Comparison of ENCODE assay signal across 8 cellular contexts in the genomic region with DNA sequence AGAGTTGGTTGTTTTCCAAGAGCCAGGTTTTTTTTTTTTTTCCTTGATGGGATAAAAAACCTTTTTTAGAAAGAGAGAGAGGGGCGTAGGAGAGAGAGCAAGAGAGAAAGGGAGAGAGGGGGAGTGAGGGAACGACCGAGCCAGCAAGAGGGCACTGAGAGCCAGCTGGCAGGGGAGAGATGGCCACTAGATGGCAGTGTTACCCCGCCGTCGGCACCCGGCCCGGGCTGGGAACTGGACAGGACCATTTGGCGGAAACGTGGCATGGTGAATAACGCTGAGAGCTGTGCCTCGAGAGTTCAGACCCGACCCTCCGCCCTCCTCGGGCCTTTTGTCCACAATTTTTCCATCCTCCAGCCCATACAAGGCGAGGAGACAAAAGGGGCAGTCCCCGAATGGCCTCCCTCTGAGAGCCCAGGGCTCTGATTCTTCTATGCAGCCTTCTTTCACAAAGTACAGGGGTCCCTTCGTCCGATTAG.
DNase-seq lines count a peak whose midpoint lies in the region; ATAC-seq and TF ChIP-seq lines count a peak whose summit lies in the region.

No MANE protein-coding gene starts in this region.

- H3K27ac Mint-ChIP-seq in activated CD4-positive, alpha-beta T cell treated with anti-CD3 and anti-CD28 coated beads, Interleukin-2, amount 10 ng/mL, durations not matched to agents 7 days and 5 days = no peak overlapping the region

- peak; percentile 45 for DNase-seq in GM19240 (ENCODE audit: insufficient read length, low spot score)
- DNase-seq in NCI-H510A (lab: John Stamatoyannopoulos, UW) = peak; percentile 44
- DNase-seq in activated CD4-positive, alpha-beta T cell treated with anti-CD3 and anti-CD28 coated beads, Interleukin-2, amount 10 ng/mL, durations not matched to agents 7 days and 5 days = peak; percentile 69
- DNase-seq in dermis blood vessel endothelial cell = peak; percentile 86
- DNase-seq in stimulated activated CD4-positive, alpha-beta T cell treated with anti-CD3 and anti-CD28 coated beads, Interleukin-4, amount 100 ng/mL, for 4 hours = peak; percentile 58 to 75

- POLR2A ChIA-PET in activated CD4-positive, alpha-beta T cell treated with anti-CD3 and anti-CD28 coated beads, Interleukin-2, amount 10 ng/mL, durations not matched to agents 7 days and 5 days (lab: Charles Lee) = no interaction called here

- H3K4me3 Mint-ChIP-seq in activated CD4-positive, alpha-beta T cell treated with anti-CD3 and anti-CD28 coated beads, Interleukin-2, amount 10 ng/mL, durations not matched to agents 7 days and 5 days = no peak overlapping the region

- CTCF ChIA-PET in activated CD4-positive, alpha-beta T cell treated with anti-CD3 and anti-CD28 coated beads, Interleukin-2, amount 10 ng/mL, durations not matched to agents 7 days and 5 days (lab: Charles Lee) = interaction anchor here (1.1 to 1.4 kb wide), 2 partner anchors 13 to 688 kb away, joined by 3 read pairs; no protein-coding TSS in a partner anchor

- no peaks in the 10 kb centered on the region for H4K20me1 ChIP-seq in BLaER1 treated with 17β-estradiol and CSF1 and Interleukin-3, amounts not matched to agents 10 nM and 100 nM

- TF ChIP-seq RAD21 in liver (IDR thresholded peaks at IDR 0.05) = peak; percentile 92 to 95

- H3K4me2 ChIP-seq in BLaER1 treated with 17β-estradiol and CSF1 and Interleukin-3, amounts not matched to agents 10 nM and 100 nM = peak overlapping the region; percentile 70 to 92 (median 85)

- peak overlapping the region in 10 of 11 experiments; percentile 4 to 76 (median 66); a peak in 17 of 22 replicates for H3K9ac ChIP-seq in BLaER1 treated with 17β-estradiol and CSF1 and Interleukin-3, amounts not matched to agents 10 nM and 100 nM
- peak overlapping the region in 1 of 2 donors; percentile 49 for H3K9ac ChIP-seq in liver (ENCODE audit: low read depth in 1 of 2, low read length in 2 of 2)

- peak; percentile 97 for ATAC-seq in HG03439 (IDR thresholded peaks at IDR 0.05; ENCODE audit: unreplicated experiment)

- H3K27me3 ChIP-seq in BLaER1 treated with 17β-estradiol and CSF1 and Interleukin-3, amounts not matched to agents 10 nM and 100 nM = no peaks in the 10 kb centered on the region
- no peaks in the 10 kb centered on the region for H3K27me3 ChIP-seq in liver (ENCODE audit: control insufficient read depth in 4 of 4, insufficient read depth in 4 of 4, low read length in 3 of 4)

- H3K4me1 ChIP-seq in BLaER1 treated with 17β-estradiol and CSF1 and Interleukin-3, amounts not matched to agents 10 nM and 100 nM = peaks cover 6 to 37% (median 25%) of the 10 kb centered on the region in 10 experiments; a peak in 19 of 20 replicates
- H3K4me1 ChIP-seq in liver (ENCODE audit: control insufficient read depth in 4 of 4, insufficient read depth in 4 of 4, low read length in 3 of 4) = peaks cover 1 to 14% (median 10%) of the 10 kb centered on the region in 4 donors

- peak overlapping the region; percentile 34 to 66 (median 52) for H3K4me3 ChIP-seq in BLaER1 treated with 17β-estradiol and CSF1 and Interleukin-3, amounts not matched to agents 10 nM and 100 nM
- H3K4me3 ChIP-seq in liver (ENCODE audit: low read depth in 1 of 3, low read length in 3 of 3) = peak overlapping the region in 1 of 3 donors; percentile 18

- peak; percentile 88 for TF ChIP-seq CTCF in liver (IDR thresholded peaks at IDR 0.05; ENCODE audit: low read depth, low read length, missing input control)

- no peaks in the 10 kb centered on the region for H3K9me3 Mint-ChIP-seq in activated CD4-positive, alpha-beta T cell treated with anti-CD3 and anti-CD28 coated beads, Interleukin-2, amount 10 ng/mL, durations not matched to agents 7 days and 5 days

- WGBS in liver = 3% methylated on average over 19 of the region's 19 CpGs

- peaks cover 13% of the 10 kb centered on the region for H3K27me3 Mint-ChIP-seq in activated CD4-positive, alpha-beta T cell treated with anti-CD3 and anti-CD28 coated beads, Interleukin-2, amount 10 ng/mL, durations not matched to agents 7 days and 5 days

- no peaks in the 10 kb centered on the region for H3K36me3 Mint-ChIP-seq in activated CD4-positive, alpha-beta T cell treated with anti-CD3 and anti-CD28 coated beads, Interleukin-2, amount 10 ng/mL, durations not matched to agents 7 days and 5 days (ENCODE audit: low read depth)

- H3K9me3 ChIP-seq in BLaER1 treated with 17β-estradiol and CSF1 and Interleukin-3, amounts not matched to agents 10 nM and 100 nM (replicated peaks in 1 of 11) = no peaks in the 10 kb centered on the region
- H3K9me3 ChIP-seq in liver (ENCODE audit: control insufficient read depth in 4 of 4, low read length in 3 of 4) = no peaks in the 10 kb centered on the region

- H3K27ac ChIP-seq in BLaER1 treated with 17β-estradiol and CSF1 and Interleukin-3, amounts not matched to agents 10 nM and 100 nM = peak overlapping the region in 8 of 11 experiments; percentile 17 to 53 (median 46); a peak in 10 of 22 replicates
- H3K27ac ChIP-seq in liver (ENCODE audit: low read depth in 1 of 2, low read length in 2 of 2) = no peak overlapping the region

- H3K4me1 Mint-ChIP-seq in activated CD4-positive, alpha-beta T cell treated with anti-CD3 and anti-CD28 coated beads, Interleukin-2, amount 10 ng/mL, durations not matched to agents 7 days and 5 days = peaks cover 2% of the 10 kb centered on the region

- H3K36me3 ChIP-seq in BLaER1 treated with 17β-estradiol and CSF1 and Interleukin-3, amounts not matched to agents 10 nM and 100 nM = no peaks in the 10 kb centered on the region
- no peaks in the 10 kb centered on the region for H3K36me3 ChIP-seq in liver (ENCODE audit: control insufficient read depth in 4 of 4, insufficient read depth in 3 of 4, low read depth in 1 of 4, low read length in 3 of 4)

TF ChIP-seq in liver, 16 proteins besides CTCF, POLR2A, EP300 and RAD21:
- TF ChIP-seq, protein P1, sequence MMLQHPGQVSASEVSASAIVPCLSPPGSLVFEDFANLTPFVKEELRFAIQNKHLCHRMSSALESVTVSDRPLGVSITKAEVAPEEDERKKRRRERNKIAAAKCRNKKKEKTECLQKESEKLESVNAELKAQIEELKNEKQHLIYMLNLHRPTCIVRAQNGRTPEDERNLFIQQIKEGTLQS (IDR thresholded peaks at IDR 0.05) = no peak
- no peak for TF ChIP-seq GABPA (IDR thresholded peaks at IDR 0.05 in 1 of 2, conservative IDR thresholded peaks at IDR 0.05 in 1 of 2)
- no peak for TF ChIP-seq EGR1 (IDR thresholded peaks at IDR 0.05; ENCODE audit: low read depth in 2 of 2)
- no peak for TF ChIP-seq RXRA (IDR thresholded peaks at IDR 0.05)
- TF ChIP-seq, protein P2, sequence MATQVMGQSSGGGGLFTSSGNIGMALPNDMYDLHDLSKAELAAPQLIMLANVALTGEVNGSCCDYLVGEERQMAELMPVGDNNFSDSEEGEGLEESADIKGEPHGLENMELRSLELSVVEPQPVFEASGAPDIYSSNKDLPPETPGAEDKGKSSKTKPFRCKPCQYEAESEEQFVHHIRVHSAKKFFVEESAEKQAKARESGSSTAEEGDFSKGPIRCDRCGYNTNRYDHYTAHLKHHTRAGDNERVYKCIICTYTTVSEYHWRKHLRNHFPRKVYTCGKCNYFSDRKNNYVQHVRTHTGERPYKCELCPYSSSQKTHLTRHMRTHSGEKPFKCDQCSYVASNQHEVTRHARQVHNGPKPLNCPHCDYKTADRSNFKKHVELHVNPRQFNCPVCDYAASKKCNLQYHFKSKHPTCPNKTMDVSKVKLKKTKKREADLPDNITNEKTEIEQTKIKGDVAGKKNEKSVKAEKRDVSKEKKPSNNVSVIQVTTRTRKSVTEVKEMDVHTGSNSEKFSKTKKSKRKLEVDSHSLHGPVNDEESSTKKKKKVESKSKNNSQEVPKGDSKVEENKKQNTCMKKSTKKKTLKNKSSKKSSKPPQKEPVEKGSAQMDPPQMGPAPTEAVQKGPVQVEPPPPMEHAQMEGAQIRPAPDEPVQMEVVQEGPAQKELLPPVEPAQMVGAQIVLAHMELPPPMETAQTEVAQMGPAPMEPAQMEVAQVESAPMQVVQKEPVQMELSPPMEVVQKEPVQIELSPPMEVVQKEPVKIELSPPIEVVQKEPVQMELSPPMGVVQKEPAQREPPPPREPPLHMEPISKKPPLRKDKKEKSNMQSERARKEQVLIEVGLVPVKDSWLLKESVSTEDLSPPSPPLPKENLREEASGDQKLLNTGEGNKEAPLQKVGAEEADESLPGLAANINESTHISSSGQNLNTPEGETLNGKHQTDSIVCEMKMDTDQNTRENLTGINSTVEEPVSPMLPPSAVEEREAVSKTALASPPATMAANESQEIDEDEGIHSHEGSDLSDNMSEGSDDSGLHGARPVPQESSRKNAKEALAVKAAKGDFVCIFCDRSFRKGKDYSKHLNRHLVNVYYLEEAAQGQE (IDR thresholded peaks at IDR 0.05) = no peak
- TF ChIP-seq HNF4A (conservative IDR thresholded peaks at IDR 0.05) = no peak
- no peak for TF ChIP-seq FOXA2 (IDR thresholded peaks at IDR 0.05)
- TF ChIP-seq HNF4G (IDR thresholded peaks at IDR 0.05) = no peak
- no peak for TF ChIP-seq FOXA1 (IDR thresholded peaks at IDR 0.05)
- TF ChIP-seq, protein P3, sequence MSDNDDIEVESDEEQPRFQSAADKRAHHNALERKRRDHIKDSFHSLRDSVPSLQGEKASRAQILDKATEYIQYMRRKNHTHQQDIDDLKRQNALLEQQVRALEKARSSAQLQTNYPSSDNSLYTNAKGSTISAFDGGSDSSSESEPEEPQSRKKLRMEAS (IDR thresholded peaks at IDR 0.05) = no peak
- TF ChIP-seq TAF1 (conservative IDR thresholded peaks at IDR 0.05) = no peak
- no peak for TF ChIP-seq YY1 (IDR thresholded peaks at IDR 0.05)
- TF ChIP-seq, protein P4, sequence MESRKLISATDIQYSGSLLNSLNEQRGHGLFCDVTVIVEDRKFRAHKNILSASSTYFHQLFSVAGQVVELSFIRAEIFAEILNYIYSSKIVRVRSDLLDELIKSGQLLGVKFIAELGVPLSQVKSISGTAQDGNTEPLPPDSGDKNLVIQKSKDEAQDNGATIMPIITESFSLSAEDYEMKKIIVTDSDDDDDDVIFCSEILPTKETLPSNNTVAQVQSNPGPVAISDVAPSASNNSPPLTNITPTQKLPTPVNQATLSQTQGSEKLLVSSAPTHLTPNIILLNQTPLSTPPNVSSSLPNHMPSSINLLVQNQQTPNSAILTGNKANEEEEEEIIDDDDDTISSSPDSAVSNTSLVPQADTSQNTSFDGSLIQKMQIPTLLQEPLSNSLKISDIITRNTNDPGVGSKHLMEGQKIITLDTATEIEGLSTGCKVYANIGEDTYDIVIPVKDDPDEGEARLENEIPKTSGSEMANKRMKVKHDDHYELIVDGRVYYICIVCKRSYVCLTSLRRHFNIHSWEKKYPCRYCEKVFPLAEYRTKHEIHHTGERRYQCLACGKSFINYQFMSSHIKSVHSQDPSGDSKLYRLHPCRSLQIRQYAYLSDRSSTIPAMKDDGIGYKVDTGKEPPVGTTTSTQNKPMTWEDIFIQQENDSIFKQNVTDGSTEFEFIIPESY (IDR thresholded peaks at IDR 0.05) = no peak
TF ChIP-seq in liver: peak in this region for 0.

Comparison
In these comparisons a context has a peak if more than half of its experiments do, and no peak if none do; other contexts are left out.
1. H3K27ac ChIP-seq: peak in BLaER1 treated with 17β-estradiol and CSF1 and Interleukin-3, amounts not matched to agents 10 nM and 100 nM (8 of 11); none in liver (0 of 2).
2. Peak in every context shown above with its lines, with median percentiles within 50 percentile points of each other: DNase-seq.